Comparison of ENCODE assay signal across 9 cellular contexts in the genomic region with DNA sequence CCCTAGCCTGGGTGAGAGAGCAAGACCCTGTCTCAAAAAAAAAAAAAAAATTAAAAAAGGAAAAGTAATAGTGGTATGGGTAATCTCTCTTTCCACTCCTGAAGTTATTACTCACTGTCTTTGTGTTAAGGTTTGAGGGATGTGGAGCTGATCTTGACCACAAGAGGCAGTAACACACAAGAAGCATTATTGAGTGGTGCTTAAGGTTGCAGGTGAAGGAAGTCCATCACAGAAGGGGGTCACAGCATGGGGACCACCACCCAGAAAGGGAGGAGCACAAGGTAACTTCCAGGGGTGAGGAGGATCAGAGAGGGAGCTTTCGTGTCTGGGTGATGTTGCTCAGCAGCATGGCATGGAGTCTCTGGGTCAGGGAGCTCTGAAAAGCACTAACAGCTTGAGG.
A peak's percentile ranks its signal among the peaks of the same experiment; 100 is the strongest.
DNase-seq lines count a peak whose midpoint lies in the region; ATAC-seq and TF ChIP-seq lines count a peak whose summit lies in the region.
"Had no signal": no experiment of that assay in that cellular context is flagged by ENCODE, and none has a peak within 500 bp of the region (broad histone marks: within the 10 kb centered on the region; RNA-seq: fewer than 3 reads in every experiment).

No MANE protein-coding gene starts in this region.

- CTCF ChIA-PET in Caco-2 (lab: Charles Lee) = interaction anchor here (0.6 to 1.3 kb wide), 6 partner anchors 113 to 213 kb away, joined by 3 to 7 read pairs (median 3); a partner anchor contains a TSS

- H3K36me3 ChIP-seq in Caco-2 (ENCODE audit: control insufficient read depth, insufficient read depth, low read length) = no peaks in the 10 kb centered on the region
- no peaks in the 10 kb centered on the region for H3K36me3 ChIP-seq in kidney epithelial cell (ENCODE audit: control insufficient read depth, insufficient read depth, low read length)
- H3K36me3 ChIP-seq: MG63 had no signal

- no peaks in the 10 kb centered on the region for H3K9me3 Mint-ChIP-seq in Caco-2 (ENCODE audit: unreplicated experiment)

- no peak overlapping the region for H3K4me3 ChIP-seq in Caco-2 (ENCODE audit: low read depth, low read length)
- no peak overlapping the region for H3K4me3 ChIP-seq in kidney epithelial cell (ENCODE audit: low read depth, low read length)
- H3K4me3 ChIP-seq: MG63 had no signal

- H3K27me3 ChIP-seq in Caco-2 (replicated peaks; ENCODE audit: control insufficient read depth, insufficient read depth, low read length) = 0 out of 2 replicates have a peak, but pooled peaks cover 1% of the 10 kb centered on the region
- no peaks in the 10 kb centered on the region for H3K27me3 ChIP-seq in kidney epithelial cell (ENCODE audit: control insufficient read depth, insufficient read depth, low read length)
- H3K27me3 ChIP-seq: MG63 had no signal

- H3K36me3 Mint-ChIP-seq in Caco-2 (ENCODE audit: insufficient read depth, unreplicated experiment) = no peaks in the 10 kb centered on the region

- peak in 1 of 2 experiments; percentile 16 for DNase-seq in Caco-2
- peak; percentile 17 for DNase-seq in SK-MEL-5 (ENCODE audit: low read depth, low spot score)
- no peak for DNase-seq in kidney epithelial cell (ENCODE audit: low read depth)
- DNase-seq: MG63 had no signal

- peak; percentile 52 for ATAC-seq in GM19468 (IDR thresholded peaks at IDR 0.05; ENCODE audit: extremely low read depth, unreplicated experiment)
- ATAC-seq in HG03280 (IDR thresholded peaks at IDR 0.05; ENCODE audit: unreplicated experiment) = no peak
- ATAC-seq in GM18520 (IDR thresholded peaks at IDR 0.05; ENCODE audit: unreplicated experiment) = no peak
- ATAC-seq in GM18909 (IDR thresholded peaks at IDR 0.05; ENCODE audit: poor library complexity, unreplicated experiment) = no peak
- no peak for ATAC-seq in HG03571 (IDR thresholded peaks at IDR 0.05; ENCODE audit: unreplicated experiment)

- no peaks in the 10 kb centered on the region for H3K4me1 ChIP-seq in Caco-2

- H3K4me1 Mint-ChIP-seq in Caco-2 (ENCODE audit: low read depth, unreplicated experiment) = no peaks in the 10 kb centered on the region

- no peak overlapping the region for H3K4me3 Mint-ChIP-seq in Caco-2 (ENCODE audit: unreplicated experiment)

- H3K27me3 Mint-ChIP-seq in Caco-2 (ENCODE audit: insufficient read depth, unreplicated experiment) = peaks cover 8% of the 10 kb centered on the region

- TF ChIP-seq CTCF in Caco-2 (IDR thresholded peaks at IDR 0.05; ENCODE audit: insufficient read depth in 1 of 2, low read depth in 1 of 2, low read length in 1 of 2, severe bottlenecking in 1 of 2, unreplicated experiment in 1 of 2) (peak; percentile 48 to 50), kidney epithelial cell (IDR thresholded peaks at IDR 0.05; ENCODE audit: insufficient read depth, low read length, poor library complexity, severe bottlenecking) (peak; percentile 39)

- BruUV-seq in Caco-2 (replicated peaks; lab: Mats Ljungman, UMichigan) = no TSS peak

- POLR2A ChIA-PET in Caco-2 (lab: Charles Lee) = no interaction called here

- in situ Hi-C loops in SK-MEL-5 (cut with HindIII; ENCODE audit: low pct_unique_long_range_greater_than_20kb, low sequenced_read_pairs) = no loop called here

- H3K9me3 ChIP-seq in Caco-2 = no peaks in the 10 kb centered on the region
- H3K9me3 ChIP-seq: MG63 had no signal

- intact Hi-C loops in Caco-2 (cut with micrococcal nuclease; ENCODE audit: unreplicated experiment) = loop anchor here (10.0 kb wide), 1 partner anchor 211 kb away; a partner anchor contains a TSS

- H3K27ac Mint-ChIP-seq in Caco-2 (ENCODE audit: unreplicated experiment) = no peak overlapping the region
